ENCODE assay signal across 8 cellular contexts in the genomic region with DNA sequence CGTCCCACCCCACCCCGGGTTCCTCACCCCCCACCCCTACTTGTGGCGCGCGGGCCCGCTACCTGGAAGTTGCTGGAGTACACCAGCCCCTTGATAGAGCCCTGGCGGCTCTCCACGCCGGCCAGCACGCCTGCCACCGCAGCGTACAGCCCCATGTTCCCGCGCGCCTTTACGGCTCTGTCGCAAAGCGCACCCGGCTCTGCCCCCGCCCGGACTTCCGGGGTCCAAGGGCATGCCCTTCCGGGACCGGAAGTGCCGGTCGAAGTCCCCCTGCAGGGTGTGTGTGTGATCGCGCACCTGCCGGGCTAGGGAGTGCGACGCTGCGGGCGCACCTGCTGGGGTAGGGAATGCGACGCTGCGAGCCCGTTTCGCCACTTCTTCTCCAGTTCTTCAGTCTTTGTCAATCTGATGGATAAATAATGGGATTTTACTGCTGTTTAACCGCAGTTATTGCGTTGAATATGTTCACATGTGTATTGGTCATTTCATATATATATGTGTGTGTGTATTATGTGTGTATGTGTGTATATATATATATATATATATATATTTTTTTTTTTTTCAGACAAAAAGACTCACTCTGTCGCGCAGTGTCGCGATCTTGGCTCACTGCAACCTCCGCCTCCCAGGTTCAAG. TPM values are rescaled to one million over a fixed set of nuclear protein-coding genes. Genes with fewer than 3 reads are reported as not detected.
A peak's percentile ranks its signal among the peaks of the same experiment; 100 is the strongest.
DNase-seq lines count a peak whose midpoint lies in the region; ATAC-seq, FAIRE-seq and TF ChIP-seq lines count a peak whose summit lies in the region.
"Not testable (repeated sequence)": the region's sequence is repeated elsewhere in the genome, so short reads cannot be mapped to it uniquely, and the experiment has no call there.

No MANE protein-coding gene starts in this region.

- TF ChIP-seq CTCF in BJ (IDR thresholded peaks at IDR 0.05; ENCODE audit: insufficient read depth, low read depth, low read length); WERI-Rb-1 (IDR thresholded peaks at IDR 0.05; ENCODE audit: low read depth, low read length); bronchial epithelial cell (IDR thresholded peaks at IDR 0.05; ENCODE audit: insufficient read depth, low read length, severe bottlenecking); gastrocnemius medialis (IDR thresholded peaks at IDR 0.05 in 4 of 5, conservative IDR thresholded peaks at IDR 0.05 in 1 of 5): not testable (repeated sequence)

- not testable (repeated sequence) for DNase-seq in BJ (ENCODE audit: low read depth); GM19239 (ENCODE audit: insufficient read length, low spot score); WERI-Rb-1; bronchial epithelial cell (ENCODE audit: low read depth); iPS DF 6.9 (ENCODE audit: low read depth, low spot score); gastrocnemius medialis

- not testable (repeated sequence) for H3K27me3 ChIP-seq in BJ (ENCODE audit: control insufficient read depth, insufficient read depth, low read length); WERI-Rb-1 (ENCODE audit: insufficient read depth, low read depth, severe bottlenecking); bronchial epithelial cell (ENCODE audit: control insufficient read depth, insufficient read depth, low read length); iPS DF 6.9 (ENCODE audit: control insufficient read depth, insufficient read depth, low read length); gastrocnemius medialis

- TF ChIP-seq POLR2A in gastrocnemius medialis (IDR thresholded peaks at IDR 0.05) = peak in 1 of 2 donors; percentile 18

- POLR2A ChIA-PET in BJ (lab: Charles Lee) = not testable (repeated sequence)

- CTCF ChIA-PET in BJ (lab: Yijun Ruan, JAX) = not testable (repeated sequence)

- intact Hi-C loops in gastrocnemius medialis (cut with DNase I; ENCODE audit: low total_unique reads) = not testable (repeated sequence)

- H3K27ac ChIP-seq in WERI-Rb-1; iPS DF 6.9 (ENCODE audit: low read length): not testable (repeated sequence)
- peak overlapping the region; percentile 49 to 64 (median 57) for H3K27ac ChIP-seq in gastrocnemius medialis

- peak; percentile 84 for ATAC-seq in HG02610 (IDR thresholded peaks at IDR 0.05; ENCODE audit: unreplicated experiment)
- ATAC-seq in HG03442 (IDR thresholded peaks at IDR 0.05; ENCODE audit: unreplicated experiment) = peak; percentile 88
- ATAC-seq in gastrocnemius medialis = peak; percentile 90 to 94

- H3K9me3 ChIP-seq in WERI-Rb-1 (ENCODE audit: severe bottlenecking); iPS DF 6.9 (ENCODE audit: control insufficient read depth, insufficient read depth, low read length); gastrocnemius medialis: not testable (repeated sequence)

- H3K4me1 ChIP-seq in iPS DF 6.9 (ENCODE audit: control insufficient read depth, insufficient read depth, low read length); gastrocnemius medialis: not testable (repeated sequence)

- in situ Hi-C loops in gastrocnemius medialis (cut with MboI; ENCODE audit: low sequenced_read_pairs in 4 of 4) = not testable (repeated sequence)

- peak; percentile 88 for FAIRE-seq in GM19239 (lab: Jason Lieb, UNC)
- FAIRE-seq in bronchial epithelial cell (lab: Jason Lieb, UNC) = not testable (repeated sequence)

- peak overlapping the region; percentile 34 for H3K4me3 ChIP-seq in BJ (ENCODE audit: low read depth, low read length)
- H3K4me3 ChIP-seq in WERI-Rb-1 (ENCODE audit: low read depth, low read length) = peak overlapping the region; percentile 12
- H3K4me3 ChIP-seq in bronchial epithelial cell (ENCODE audit: low read depth, low read length) = peak overlapping the region; percentile 31
- peak overlapping the region; percentile 33; the same call in 1 of the 2 replicates for H3K4me3 ChIP-seq in iPS DF 6.9 (ENCODE audit: low read length)
- peak overlapping the region in 2 of 4 donors; percentile 53 to 56 for H3K4me3 ChIP-seq in gastrocnemius medialis

- H3K36me3 ChIP-seq in BJ (ENCODE audit: control insufficient read depth, insufficient read depth, low read length); WERI-Rb-1; bronchial epithelial cell (ENCODE audit: control insufficient read depth, insufficient read depth, low read length); iPS DF 6.9 (ENCODE audit: control insufficient read depth, insufficient read depth, low read length); gastrocnemius medialis: not testable (repeated sequence)

- WGBS in iPS DF 6.9 (ENCODE audit: insufficient coverage, insufficient read length) = no CpG with 5 or more reads among the region's 45 CpGs

RNA-seq across cellular contexts. Expression of a gene that starts 14.6 kb away (rescaled TPM):
- not detected in 2 replicates for polyA plus RNA-seq in BJ (2011; rRNA removed)
- not detected in 2 replicates for polyA minus RNA-seq in BJ (2011; rRNA and poly(A)+ RNA removed)
- total RNA-seq in bronchial epithelial cell = 0.13 and 0.26 TPM in 2 replicates
- total RNA-seq in gastrocnemius medialis = not detected

RNA-seq across cellular contexts. Expression of a gene that starts 29.8 kb away (rescaled TPM):
- 3.7 and 3.9 TPM in 2 replicates for polyA plus RNA-seq in BJ (2011; rRNA removed)
- polyA minus RNA-seq in BJ (2011; rRNA and poly(A)+ RNA removed) = 5.0 and 9.5 TPM in 2 replicates
- total RNA-seq in bronchial epithelial cell (4.5 and 4.7 TPM in 2 replicates), gastrocnemius medialis (10 to 100 TPM in 2 of 4 donors, 1 to 10 TPM in 2; 7.8 to 11.5 (median 10.0) TPM)
